Comparison of ENCODE assay signal across 11 cellular contexts in the genomic region with DNA sequence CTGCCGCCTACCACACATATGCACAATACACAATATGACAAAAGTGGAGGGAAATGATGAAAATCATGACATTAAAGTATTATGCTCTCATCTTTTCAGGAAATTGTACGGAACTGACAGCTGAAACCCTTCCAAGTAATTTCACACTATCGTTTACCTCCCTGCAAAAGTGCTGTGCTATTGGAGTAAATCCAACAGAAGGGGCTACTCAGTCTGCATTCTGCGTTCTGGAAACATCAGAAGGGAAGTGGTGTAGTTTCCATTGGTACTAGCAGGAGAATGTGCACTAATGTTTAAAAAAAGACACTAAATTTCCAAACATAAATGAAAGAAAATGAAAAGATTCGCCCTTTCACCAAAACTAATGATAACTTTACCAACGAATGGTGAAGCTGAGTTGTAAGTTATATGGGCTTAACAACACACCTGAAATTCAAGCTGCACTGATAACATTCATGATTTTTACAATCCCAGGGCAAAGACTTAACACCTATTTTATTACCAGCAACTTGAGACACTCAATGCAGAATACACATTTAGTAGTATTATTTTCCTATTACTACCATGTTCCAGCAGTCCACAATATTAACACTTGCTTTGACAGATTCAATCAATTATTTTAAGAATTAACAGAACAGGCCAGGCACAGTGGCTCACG. TPM values are rescaled to one million over a fixed set of nuclear protein-coding genes. Genes with fewer than 3 reads are reported as not detected.
DNase-seq lines count a peak whose midpoint lies in the region; ATAC-seq and TF ChIP-seq lines count a peak whose summit lies in the region.
"Had no signal": no experiment of that assay in that cellular context is flagged by ENCODE, and none has a peak within 500 bp of the region (broad histone marks: within the 10 kb centered on the region; RNA-seq: fewer than 3 reads in every experiment).

No MANE protein-coding gene starts in this region.

- ATAC-seq in activated CD8-positive, alpha-beta memory T cell treated with anti-CD3 and anti-CD28 coated beads, Interleukin-2, amount 10 ng/mL, durations not matched to agents 7 days and 5 days, result no peak
- ATAC-seq in activated T-helper 17 cell treated with anti-CD3 and anti-CD28 coated beads, Interleukin-2, amount 50 U/mL, for 72 hours (replicated peaks), result no peak
- ATAC-seq in HG03095 (IDR thresholded peaks at IDR 0.05; ENCODE audit: unreplicated experiment) (no peak), Right ventricle myocardium inferior (no peak)

- H3K4me1 Mint-ChIP-seq in activated CD8-positive, alpha-beta memory T cell treated with anti-CD3 and anti-CD28 coated beads, Interleukin-2, amount 10 ng/mL, durations not matched to agents 7 days and 5 days, result peaks cover 60% of the 10 kb centered on the region
- peaks cover 37% of the 10 kb centered on the region for H3K4me1 Mint-ChIP-seq in activated T-helper 17 cell treated with anti-CD3 and anti-CD28 coated beads, Interleukin-2, amount 50 U/mL, for 72 hours
- H3K4me1 Mint-ChIP-seq in neural crest cell, result peaks cover 21% of the 10 kb centered on the region

- no peak overlapping the region for H2AFZ ChIP-seq in Loucy (ENCODE audit: low read length)
- H2AFZ ChIP-seq: parathyroid adenoma had no signal

- H3K9me3 Mint-ChIP-seq in activated CD8-positive, alpha-beta memory T cell treated with anti-CD3 and anti-CD28 coated beads, Interleukin-2, amount 10 ng/mL, durations not matched to agents 7 days and 5 days (ENCODE audit: low read depth), result no peaks in the 10 kb centered on the region
- H3K9me3 Mint-ChIP-seq in activated T-helper 17 cell treated with anti-CD3 and anti-CD28 coated beads, Interleukin-2, amount 50 U/mL, for 72 hours, result no peaks in the 10 kb centered on the region
- H3K9me3 Mint-ChIP-seq in neural crest cell, result no peaks in the 10 kb centered on the region

- peaks cover 15% of the 10 kb centered on the region for H3F3A ChIP-seq in Loucy (ENCODE audit: low read depth)

- no peaks in the 10 kb centered on the region for H3K27me3 Mint-ChIP-seq in activated CD8-positive, alpha-beta memory T cell treated with anti-CD3 and anti-CD28 coated beads, Interleukin-2, amount 10 ng/mL, durations not matched to agents 7 days and 5 days
- no peaks in the 10 kb centered on the region for H3K27me3 Mint-ChIP-seq in activated T-helper 17 cell treated with anti-CD3 and anti-CD28 coated beads, Interleukin-2, amount 50 U/mL, for 72 hours
- H3K27me3 Mint-ChIP-seq in neural crest cell (ENCODE audit: low read depth), result peaks cover 4% of the 10 kb centered on the region

- peaks cover 30% of the 10 kb centered on the region for H4K20me1 ChIP-seq in Loucy (ENCODE audit: insufficient read depth, low read length, poor library complexity, severe bottlenecking)

- intact Hi-C loops in Right ventricle myocardium inferior (cut with DNase I), result loop anchor here (5.0 kb wide), 1 partner anchor 155 kb away; no protein-coding TSS in a partner anchor

- H3K79me2 ChIP-seq in Loucy (ENCODE audit: insufficient read depth, low read length), result peaks cover 72% of the 10 kb centered on the region

- no peak for DNase-seq in activated CD8-positive, alpha-beta memory T cell treated with anti-CD3 and anti-CD28 coated beads, Interleukin-2, amount 10 ng/mL, durations not matched to agents 7 days and 5 days
- no peak for DNase-seq in activated CD8-positive, alpha-beta memory T cell treated with anti-CD3 and anti-CD28 coated beads for 24 hours
- DNase-seq in neural crest cell (ENCODE audit: low read depth, low spot score) (no peak), Right ventricle myocardium inferior (ENCODE audit: missing footprints) (no peak), AG08396 (ENCODE audit: low spot score) (no peak)
- DNase-seq: GF-D8; stimulated activated CD4-positive, alpha-beta T cell treated with anti-CD3 and anti-CD28 coated beads, Interleukin-2, amount 100 ng/mL, for 24 hours had no signal

- CTCF ChIA-PET in activated CD8-positive, alpha-beta memory T cell treated with anti-CD3 and anti-CD28 coated beads, Interleukin-2, amount 10 ng/mL, durations not matched to agents 7 days and 5 days (lab: Charles Lee), result no interaction called here

- no peaks in the 10 kb centered on the region for H3K9me3 ChIP-seq in Loucy (ENCODE audit: insufficient read depth, low read depth, low read length)

- no peak overlapping the region for H3K27ac Mint-ChIP-seq in activated CD8-positive, alpha-beta memory T cell treated with anti-CD3 and anti-CD28 coated beads, Interleukin-2, amount 10 ng/mL, durations not matched to agents 7 days and 5 days
- no peak overlapping the region for H3K27ac Mint-ChIP-seq in activated T-helper 17 cell treated with anti-CD3 and anti-CD28 coated beads, Interleukin-2, amount 50 U/mL, for 72 hours
- H3K27ac Mint-ChIP-seq in neural crest cell (ENCODE audit: unreplicated experiment), result no peak overlapping the region

- no peaks in the 10 kb centered on the region for H3K9me2 ChIP-seq in Loucy (replicated peaks; ENCODE audit: low read depth, low read length)

- H3K4me3 ChIP-seq in Loucy (ENCODE audit: low read length, poor library complexity, severe bottlenecking), result peak overlapping the region; percentile 86

- TF ChIP-seq CTCF in Loucy (conservative IDR thresholded peaks at IDR 0.05; ENCODE audit: low read length) (no peak), neural crest cell (conservative IDR thresholded peaks at IDR 0.05) (no peak)

- peaks cover 80% of the 10 kb centered on the region for H3K4me1 ChIP-seq in Loucy (ENCODE audit: insufficient read depth, low read length, poor library complexity, severe bottlenecking)

- peak overlapping the region; percentile 90 for H3K4me3 Mint-ChIP-seq in activated CD8-positive, alpha-beta memory T cell treated with anti-CD3 and anti-CD28 coated beads, Interleukin-2, amount 10 ng/mL, durations not matched to agents 7 days and 5 days
- peak overlapping the region; percentile 88 for H3K4me3 Mint-ChIP-seq in activated T-helper 17 cell treated with anti-CD3 and anti-CD28 coated beads, Interleukin-2, amount 50 U/mL, for 72 hours
- H3K4me3 Mint-ChIP-seq in neural crest cell, result peak overlapping the region; percentile 56

- H3K36me3 Mint-ChIP-seq in activated CD8-positive, alpha-beta memory T cell treated with anti-CD3 and anti-CD28 coated beads, Interleukin-2, amount 10 ng/mL, durations not matched to agents 7 days and 5 days, result peaks cover 38% of the 10 kb centered on the region
- peaks cover 21% of the 10 kb centered on the region for H3K36me3 Mint-ChIP-seq in activated T-helper 17 cell treated with anti-CD3 and anti-CD28 coated beads, Interleukin-2, amount 50 U/mL, for 72 hours (ENCODE audit: low read depth)
- no peaks in the 10 kb centered on the region for H3K36me3 Mint-ChIP-seq in neural crest cell (ENCODE audit: low read depth)

- no peaks in the 10 kb centered on the region for H3K27me3 ChIP-seq in Loucy (ENCODE audit: insufficient read depth, low read length, poor library complexity, severe bottlenecking)

- peak overlapping the region; percentile 78 for H3K4me2 ChIP-seq in Loucy (ENCODE audit: low read depth, low read length, poor library complexity, severe bottlenecking)

- H3K36me3 ChIP-seq in Loucy (ENCODE audit: insufficient read depth, low read length), result no peaks in the 10 kb centered on the region

- peak overlapping the region; percentile 93 for H3K9ac ChIP-seq in Loucy (ENCODE audit: low read depth, low read length, poor library complexity, severe bottlenecking)
- H3K9ac ChIP-seq: parathyroid adenoma had no signal

RNA-seq across cellular contexts. Expression of a gene that starts 3.2 kb away (rescaled TPM):
- 10 to 100 TPM; 29.5 to 30.3 TPM for total RNA-seq in activated CD8-positive, alpha-beta memory T cell treated with anti-CD3 and anti-CD28 coated beads, Interleukin-2, amount 10 ng/mL, durations not matched to agents 7 days and 5 days
- 10 to 100 TPM; 12.2 to 17.1 TPM for total RNA-seq in activated T-helper 17 cell treated with anti-CD3 and anti-CD28 coated beads, Interleukin-2, amount 50 U/mL, for 72 hours
- total RNA-seq in neural crest cell (6.5 and 8.3 TPM in 2 replicates), Right ventricle myocardium inferior (22.9 TPM)
